In the genomic region with DNA sequence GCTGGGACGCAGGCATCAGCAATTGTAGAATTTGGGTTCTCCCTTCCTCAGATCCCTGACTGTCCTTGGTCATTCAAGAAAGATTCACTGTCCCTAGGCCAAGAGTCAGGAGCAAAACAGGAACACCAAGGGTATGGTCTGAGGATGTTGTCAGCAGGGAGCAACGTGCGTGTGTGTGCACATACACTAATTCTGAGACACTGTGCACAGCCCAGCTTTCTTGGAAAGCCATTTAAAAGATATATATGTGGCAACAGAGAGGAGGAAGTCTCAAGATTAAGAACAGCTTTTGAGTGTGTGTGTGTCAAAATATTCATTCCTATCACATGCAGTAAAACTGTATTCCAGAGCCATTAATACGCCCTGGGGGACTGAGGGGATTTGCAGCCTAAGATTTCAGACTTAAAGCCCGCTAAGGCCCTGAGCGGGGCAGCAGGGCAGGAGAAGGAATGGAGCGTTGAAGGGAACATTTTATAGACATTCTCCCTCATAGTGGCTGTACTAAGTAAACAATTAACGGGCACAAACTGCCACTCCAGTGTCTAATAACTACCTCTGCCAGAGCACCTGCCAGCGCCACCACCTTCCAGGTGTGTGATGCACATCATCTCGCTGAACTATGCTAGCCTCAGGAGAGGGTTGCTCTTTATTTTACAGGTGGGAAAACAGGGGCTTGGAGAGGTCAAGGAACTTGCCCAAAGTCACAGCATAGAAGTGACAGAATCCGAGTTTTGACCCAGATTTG, we compare ENCODE assay signal across 9 cellular contexts. TPM values are rescaled to one million over a fixed set of nuclear protein-coding genes. Genes with fewer than 3 reads are reported as not detected.
A peak's percentile ranks its signal among the peaks of the same experiment; 100 is the strongest.
DNase-seq lines count a peak whose midpoint lies in the region; ATAC-seq and TF ChIP-seq lines count a peak whose summit lies in the region.
"Had no signal": no experiment of that assay in that cellular context is flagged by ENCODE, and none has a peak within 500 bp of the region (broad histone marks: within the 10 kb centered on the region; RNA-seq: fewer than 3 reads in every experiment).

No MANE protein-coding gene starts in this region.

- TF ChIP-seq POLR2A in NB4 (IDR thresholded peaks at IDR 0.05; ENCODE audit: extremely low read depth, insufficient read length) (no peak), tibial nerve (IDR thresholded peaks at IDR 0.05) (no peak), vagina (IDR thresholded peaks at IDR 0.05) (no peak)

- ATAC-seq in natural killer cell treated with Interleukin-12 subunit alpha and Interleukin-12 subunit beta and Interleukin-15 and Interleukin-18, amount 100 ng/mL, for 72 hours, result no peak
- ATAC-seq in GM21528 (IDR thresholded peaks at IDR 0.05; ENCODE audit: low FRiP score, unreplicated experiment), result no peak

- peaks cover 31% of the 10 kb centered on the region for H3K36me3 Mint-ChIP-seq in activated T-helper 2 cell treated with anti-CD3 and anti-CD28 coated beads, Interferon-gamma antibody, Interleukin-2, Interleukin-4, amounts not matched to agents 10 μg/mL and 5 μg/mL and 100 μg/mL, durations not matched to agents 14 hours and 24 hours and 36 hours (ENCODE audit: low read depth)
- H3K36me3 Mint-ChIP-seq in natural killer cell treated with Interleukin-12 subunit alpha and Interleukin-12 subunit beta and Interleukin-15 and Interleukin-18, amount 100 ng/mL, for 72 hours, result peaks cover 4% of the 10 kb centered on the region

- intact Hi-C loops in activated T-helper 2 cell treated with anti-CD3 and anti-CD28 coated beads, Interferon-gamma antibody, Interleukin-2, Interleukin-4, amounts not matched to agents 10 μg/mL and 5 μg/mL and 100 μg/mL, durations not matched to agents 14 hours and 24 hours and 36 hours (cut with micrococcal nuclease), result loop anchor here (5.0 kb wide), 1 partner anchor 129 kb away; no protein-coding TSS in a partner anchor
- intact Hi-C loops in vagina (cut with DNase I), result no loop called here

- 79 to 85% methylated on average over 11 of the region's 11 CpGs for WGBS in tibial nerve, 2 donors

- H3K4me3 Mint-ChIP-seq in activated T-helper 2 cell treated with anti-CD3 and anti-CD28 coated beads, Interferon-gamma antibody, Interleukin-2, Interleukin-4, amounts not matched to agents 10 μg/mL and 5 μg/mL and 100 μg/mL, durations not matched to agents 14 hours and 24 hours and 36 hours (ENCODE audit: low read depth), result peak overlapping the region; percentile 59
- peak overlapping the region; percentile 1 for H3K4me3 Mint-ChIP-seq in natural killer cell treated with Interleukin-12 subunit alpha and Interleukin-12 subunit beta and Interleukin-15 and Interleukin-18, amount 100 ng/mL, for 72 hours

- H3K27me3 ChIP-seq in tibial nerve (no peaks in the 10 kb centered on the region), vagina (no peaks in the 10 kb centered on the region)

- DNase-seq in DMS153 (lab: John Stamatoyannopoulos, UW), result peak; percentile 90
- peak; percentile 42 for DNase-seq in NB4 (ENCODE audit: low read depth)
- DNase-seq in activated T-helper 2 cell treated with anti-CD3 and anti-CD28 coated beads, Interferon-gamma antibody, Interleukin-2, Interleukin-4, amounts not matched to agents 10 μg/mL and 5 μg/mL and 100 μg/mL, durations not matched to agents 14 hours and 24 hours and 36 hours (ENCODE audit: low spot score), result peak; percentile 7
- DNase-seq in natural killer cell treated with Interleukin-12 subunit alpha and Interleukin-12 subunit beta and Interleukin-15 and Interleukin-18, amount 100 ng/mL, for 72 hours (ENCODE audit: low spot score), result no peak
- no peak for DNase-seq in hippocampal formation (lab: John Stamatoyannopoulos, UW)
- no peak for DNase-seq in tibial nerve (ENCODE audit: low spot score in 2 of 2)
- DNase-seq in vagina (ENCODE audit: extremely low spot score in 2 of 2), result no peak
- DNase-seq: occipital lobe had no signal

- no peaks in the 10 kb centered on the region for H3K36me3 ChIP-seq in tibial nerve
- no peaks in the 10 kb centered on the region for H3K36me3 ChIP-seq in vagina

- no peak overlapping the region for H3K4me3 ChIP-seq in NB4 (ENCODE audit: low read depth, low read length)
- H3K4me3 ChIP-seq in tibial nerve, result peak overlapping the region in 1 of 4 donors; percentile 1
- H3K4me3 ChIP-seq in vagina, result no peak overlapping the region

- TF ChIP-seq EP300 in tibial nerve (IDR thresholded peaks at IDR 0.05), result no peak

- H3K4me1 Mint-ChIP-seq in activated T-helper 2 cell treated with anti-CD3 and anti-CD28 coated beads, Interferon-gamma antibody, Interleukin-2, Interleukin-4, amounts not matched to agents 10 μg/mL and 5 μg/mL and 100 μg/mL, durations not matched to agents 14 hours and 24 hours and 36 hours (ENCODE audit: low read depth), result peaks cover 68% of the 10 kb centered on the region
- peaks cover 56 to 71% of the 10 kb centered on the region in 2 donors for H3K4me1 Mint-ChIP-seq in natural killer cell treated with Interleukin-12 subunit alpha and Interleukin-12 subunit beta and Interleukin-15 and Interleukin-18, amount 100 ng/mL, for 72 hours (ENCODE audit: low read depth in 2 of 2)

- TF ChIP-seq CTCF in NB4 (IDR thresholded peaks at IDR 0.05; ENCODE audit: low read depth, low read length) (no peak), tibial nerve (IDR thresholded peaks at IDR 0.05) (no peak), vagina (IDR thresholded peaks at IDR 0.05) (no peak)

- H3K27me3 Mint-ChIP-seq in activated T-helper 2 cell treated with anti-CD3 and anti-CD28 coated beads, Interferon-gamma antibody, Interleukin-2, Interleukin-4, amounts not matched to agents 10 μg/mL and 5 μg/mL and 100 μg/mL, durations not matched to agents 14 hours and 24 hours and 36 hours (ENCODE audit: low read depth), result no peaks in the 10 kb centered on the region
- H3K27me3 Mint-ChIP-seq in natural killer cell treated with Interleukin-12 subunit alpha and Interleukin-12 subunit beta and Interleukin-15 and Interleukin-18, amount 100 ng/mL, for 72 hours, result no peaks in the 10 kb centered on the region

- H3K27ac ChIP-seq in tibial nerve (peak overlapping the region in 2 of 4 donors; percentile 96 to 97), vagina (no peak overlapping the region)

- no peaks in the 10 kb centered on the region for H3K9me3 ChIP-seq in tibial nerve
- no peaks in the 10 kb centered on the region for H3K9me3 ChIP-seq in vagina

- H3K4me1 ChIP-seq in tibial nerve (peaks cover 0 to 75% (median 51%) of the 10 kb centered on the region in 4 donors), vagina (peaks cover 64% of the 10 kb centered on the region)

- no peaks in the 10 kb centered on the region for H3K9me3 Mint-ChIP-seq in activated T-helper 2 cell treated with anti-CD3 and anti-CD28 coated beads, Interferon-gamma antibody, Interleukin-2, Interleukin-4, amounts not matched to agents 10 μg/mL and 5 μg/mL and 100 μg/mL, durations not matched to agents 14 hours and 24 hours and 36 hours
- H3K9me3 Mint-ChIP-seq in natural killer cell treated with Interleukin-12 subunit alpha and Interleukin-12 subunit beta and Interleukin-15 and Interleukin-18, amount 100 ng/mL, for 72 hours, result no peaks in the 10 kb centered on the region

- peak overlapping the region; percentile 54 for H3K27ac Mint-ChIP-seq in activated T-helper 2 cell treated with anti-CD3 and anti-CD28 coated beads, Interferon-gamma antibody, Interleukin-2, Interleukin-4, amounts not matched to agents 10 μg/mL and 5 μg/mL and 100 μg/mL, durations not matched to agents 14 hours and 24 hours and 36 hours
- peak overlapping the region; percentile 9 to 33 for H3K27ac Mint-ChIP-seq in natural killer cell treated with Interleukin-12 subunit alpha and Interleukin-12 subunit beta and Interleukin-15 and Interleukin-18, amount 100 ng/mL, for 72 hours

RNA-seq across cellular contexts. Expression of gene NOD1, which starts 2.0 kb away (rescaled TPM):
- 14.8 and 15.8 TPM in 2 replicates for total RNA-seq in activated T-helper 2 cell treated with anti-CD3 and anti-CD28 coated beads, Interferon-gamma antibody, Interleukin-2, Interleukin-4, amounts not matched to agents 10 μg/mL and 5 μg/mL and 100 μg/mL, durations not matched to agents 14 hours and 24 hours and 36 hours
- total RNA-seq in natural killer cell treated with Interleukin-12 subunit alpha and Interleukin-12 subunit beta and Interleukin-15 and Interleukin-18, amount 100 ng/mL, for 72 hours, result 10 to 100 TPM in 1 of 2 donors, 1 to 10 TPM in 1; 8.9 to 11.6 TPM
- total RNA-seq in tibial nerve (10 to 100 TPM; 14.9 to 50.4 (median 31.8) TPM), vagina (14.5 TPM)

RNA-seq across cellular contexts. Expression of gene GGCT, which starts 28.1 kb away (rescaled TPM):
- 71.6 and 72.7 TPM in 2 replicates for total RNA-seq in activated T-helper 2 cell treated with anti-CD3 and anti-CD28 coated beads, Interferon-gamma antibody, Interleukin-2, Interleukin-4, amounts not matched to agents 10 μg/mL and 5 μg/mL and 100 μg/mL, durations not matched to agents 14 hours and 24 hours and 36 hours
- 10 to 100 TPM; 37.9 to 61.7 TPM for total RNA-seq in natural killer cell treated with Interleukin-12 subunit alpha and Interleukin-12 subunit beta and Interleukin-15 and Interleukin-18, amount 100 ng/mL, for 72 hours
- total RNA-seq in tibial nerve, result 10 to 100 TPM; 12.2 to 39.6 (median 29.6) TPM
- 21.6 TPM for total RNA-seq in vagina

Comparison
In these comparisons a context has a peak if more than half of its experiments do, and no peak if none do; other contexts are left out.
1. DNase-seq: peak in DMS153 (single experiment), NB4 (single experiment) and activated T-helper 2 cell treated with anti-CD3 and anti-CD28 coated beads, Interferon-gamma antibody, Interleukin-2, Interleukin-4, amounts not matched to agents 10 μg/mL and 5 μg/mL and 100 μg/mL, durations not matched to agents 14 hours and 24 hours and 36 hours (single experiment); none in natural killer cell treated with Interleukin-12 subunit alpha and Interleukin-12 subunit beta and Interleukin-15 and Interleukin-18, amount 100 ng/mL, for 72 hours (single experiment), hippocampal formation (0 of 2), tibial nerve (0 of 2) and vagina (0 of 2).